ENCODE assay signal across 7 cellular contexts in genomic region chr7:115008465-115009114, GRCh38.
DNase-seq lines count a peak whose midpoint lies in the region; ATAC-seq and TF ChIP-seq lines count a peak whose summit lies in the region.

No MANE protein-coding gene starts in this region.

- intact Hi-C loops in lower lobe of right lung (cut with DNase I), result no loop called here

- CTCF ChIA-PET in activated CD8-positive, alpha-beta T cell treated with anti-CD3 and anti-CD28 coated beads, Interleukin-2, amount 10 ng/mL, durations not matched to agents 7 days and 5 days (lab: Charles Lee), result interaction anchor here (0.6 to 2.6 kb wide), 7 partner anchors 23 to 143 kb away, joined by 3 to 15 read pairs (median 6); no protein-coding TSS in a partner anchor

- H3K4me1 Mint-ChIP-seq in activated CD8-positive, alpha-beta T cell treated with anti-CD3 and anti-CD28 coated beads, Interleukin-2, amount 10 ng/mL, durations not matched to agents 7 days and 5 days (ENCODE audit: low read depth), result peaks cover 72% of the 10 kb centered on the region

- H3K27ac ChIP-seq in lower lobe of right lung, result no peak overlapping the region

- ATAC-seq in GM19324 (IDR thresholded peaks at IDR 0.05; ENCODE audit: low FRiP score, unreplicated experiment) (peak; percentile 42), HG02973 (IDR thresholded peaks at IDR 0.05; ENCODE audit: unreplicated experiment) (peak; percentile 44), lower lobe of right lung (peak; percentile 59 to 77)
- ATAC-seq in activated CD8-positive, alpha-beta T cell treated with anti-CD3 and anti-CD28 coated beads, Interleukin-2, amount 10 ng/mL, durations not matched to agents 7 days and 5 days, result peak; percentile 64

- H3K36me3 Mint-ChIP-seq in activated CD8-positive, alpha-beta T cell treated with anti-CD3 and anti-CD28 coated beads, Interleukin-2, amount 10 ng/mL, durations not matched to agents 7 days and 5 days (ENCODE audit: low read depth), result peaks cover 66% of the 10 kb centered on the region

- no peaks in the 10 kb centered on the region for H3K27me3 Mint-ChIP-seq in activated CD8-positive, alpha-beta T cell treated with anti-CD3 and anti-CD28 coated beads, Interleukin-2, amount 10 ng/mL, durations not matched to agents 7 days and 5 days (ENCODE audit: low read depth)

- peak overlapping the region; percentile 72 for H3K4me3 Mint-ChIP-seq in activated CD8-positive, alpha-beta T cell treated with anti-CD3 and anti-CD28 coated beads, Interleukin-2, amount 10 ng/mL, durations not matched to agents 7 days and 5 days

- TF ChIP-seq CTCF in lower lobe of right lung (IDR thresholded peaks at IDR 0.05), result no peak

- peaks cover 3% of the 10 kb centered on the region for H3K9me3 Mint-ChIP-seq in activated CD8-positive, alpha-beta T cell treated with anti-CD3 and anti-CD28 coated beads, Interleukin-2, amount 10 ng/mL, durations not matched to agents 7 days and 5 days (ENCODE audit: insufficient read depth)

- H3K27ac Mint-ChIP-seq in activated CD8-positive, alpha-beta T cell treated with anti-CD3 and anti-CD28 coated beads, Interleukin-2, amount 10 ng/mL, durations not matched to agents 7 days and 5 days, result peak overlapping the region; percentile 96

- no peaks in the 10 kb centered on the region for H3K36me3 ChIP-seq in lower lobe of right lung

- POLR2A ChIA-PET in activated CD8-positive, alpha-beta T cell treated with anti-CD3 and anti-CD28 coated beads, Interleukin-2, amount 10 ng/mL, durations not matched to agents 7 days and 5 days (lab: Charles Lee), result interaction anchor here (1.1 to 2.1 kb wide), 3 partner anchors 85 to 91 kb away, joined by 3 to 19 read pairs (median 7); no protein-coding TSS in a partner anchor

- H3K9me3 ChIP-seq in lower lobe of right lung, result no peaks in the 10 kb centered on the region

- H3K4me3 ChIP-seq in lower lobe of right lung, result no peak overlapping the region

- DNase-seq in activated CD8-positive, alpha-beta T cell treated with anti-CD3 and anti-CD28 coated beads, Interleukin-2, amount 10 ng/mL, durations not matched to agents 7 days and 5 days, result peak; percentile 43
- DNase-seq in lower lobe of right lung (no peak), NCI-H1930 (lab: John Stamatoyannopoulos, UW) (no peak), NCI-H1436 treated with DMSO at 0.1 percent for 48 hours (lab: John Stamatoyannopoulos, UW) (no peak), DMS 273 treated with DMSO at 0.1 percent for 48 hours (lab: John Stamatoyannopoulos, UW) (no peak)

- no peaks in the 10 kb centered on the region for H3K27me3 ChIP-seq in lower lobe of right lung (ENCODE audit: low read depth)

- H3K4me1 ChIP-seq in lower lobe of right lung, result peaks cover 26% of the 10 kb centered on the region
